In genomic region chr6:136822051-136822378, GRCh38 we compare ENCODE assay signal across 1 cellular context.
TF ChIP-seq lines count a peak whose summit lies in the region.

No MANE protein-coding gene starts in this region.

TF ChIP-seq in K562, 482 proteins besides CTCF, POLR2A, EP300 and RAD21 (continued from another document):
- TF ChIP-seq FOXP1 (CRISPR knock-in tag; IDR thresholded peaks at IDR 0.05) = no peak
- no peak for TF ChIP-seq ZNF444 (CRISPR knock-in tag; IDR thresholded peaks at IDR 0.05)
- no peak for TF ChIP-seq NCOA4 (IDR thresholded peaks at IDR 0.05; ENCODE audit: partially characterized antibody)
- no peak for TF ChIP-seq ZNF592 (IDR thresholded peaks at IDR 0.05)
- no peak for TF ChIP-seq HOMEZ (CRISPR knock-in tag; IDR thresholded peaks at IDR 0.05)
- no peak for TF ChIP-seq RBM39 (optimal IDR thresholded peaks at IDR 0.05; ENCODE audit: low read depth, low read length)
- TF ChIP-seq MTA1 (IDR thresholded peaks at IDR 0.05; ENCODE audit: borderline replicate concordance) = no peak
- no peak for TF ChIP-seq RBM15 (IDR thresholded peaks at IDR 0.05; ENCODE audit: insufficient read depth, low read length)
- TF ChIP-seq ARHGAP35 (IDR thresholded peaks at IDR 0.05; ENCODE audit: partially characterized antibody) = no peak
- TF ChIP-seq POLR2H (tag; IDR thresholded peaks at IDR 0.05; ENCODE audit: low read depth) = no peak
- no peak for TF ChIP-seq ARID4B (CRISPR knock-in tag; IDR thresholded peaks at IDR 0.05)
- TF ChIP-seq, protein P1, sequence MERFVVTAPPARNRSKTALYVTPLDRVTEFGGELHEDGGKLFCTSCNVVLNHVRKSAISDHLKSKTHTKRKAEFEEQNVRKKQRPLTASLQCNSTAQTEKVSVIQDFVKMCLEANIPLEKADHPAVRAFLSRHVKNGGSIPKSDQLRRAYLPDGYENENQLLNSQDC (CRISPR knock-in tag; IDR thresholded peaks at IDR 0.05) = no peak
- TF ChIP-seq ZNF589 (CRISPR knock-in tag; IDR thresholded peaks at IDR 0.05; ENCODE audit: low read depth) = peak; percentile 77; the same call in 1 of the 2 replicates
- TF ChIP-seq TCF15 (CRISPR knock-in tag; IDR thresholded peaks at IDR 0.05) = no peak
- TF ChIP-seq NFE2L1 (tag; IDR thresholded peaks at IDR 0.05; ENCODE audit: borderline replicate concordance, low read depth) = no peak
- peak; percentile 33; the same call in 1 of the 2 replicates for TF ChIP-seq SMARCE1 (IDR thresholded peaks at IDR 0.05)
- TF ChIP-seq CTCFL (IDR thresholded peaks at IDR 0.05; ENCODE audit: borderline replicate concordance, insufficient read depth, low read depth, low read length, poor library complexity, severe bottlenecking) = no peak
- no peak for TF ChIP-seq GABPB1 (CRISPR knock-in tag; IDR thresholded peaks at IDR 0.05)
- no peak for TF ChIP-seq HOXB6 (CRISPR knock-in tag; IDR thresholded peaks at IDR 0.05; ENCODE audit: borderline replicate concordance)
- TF ChIP-seq, protein P2, sequence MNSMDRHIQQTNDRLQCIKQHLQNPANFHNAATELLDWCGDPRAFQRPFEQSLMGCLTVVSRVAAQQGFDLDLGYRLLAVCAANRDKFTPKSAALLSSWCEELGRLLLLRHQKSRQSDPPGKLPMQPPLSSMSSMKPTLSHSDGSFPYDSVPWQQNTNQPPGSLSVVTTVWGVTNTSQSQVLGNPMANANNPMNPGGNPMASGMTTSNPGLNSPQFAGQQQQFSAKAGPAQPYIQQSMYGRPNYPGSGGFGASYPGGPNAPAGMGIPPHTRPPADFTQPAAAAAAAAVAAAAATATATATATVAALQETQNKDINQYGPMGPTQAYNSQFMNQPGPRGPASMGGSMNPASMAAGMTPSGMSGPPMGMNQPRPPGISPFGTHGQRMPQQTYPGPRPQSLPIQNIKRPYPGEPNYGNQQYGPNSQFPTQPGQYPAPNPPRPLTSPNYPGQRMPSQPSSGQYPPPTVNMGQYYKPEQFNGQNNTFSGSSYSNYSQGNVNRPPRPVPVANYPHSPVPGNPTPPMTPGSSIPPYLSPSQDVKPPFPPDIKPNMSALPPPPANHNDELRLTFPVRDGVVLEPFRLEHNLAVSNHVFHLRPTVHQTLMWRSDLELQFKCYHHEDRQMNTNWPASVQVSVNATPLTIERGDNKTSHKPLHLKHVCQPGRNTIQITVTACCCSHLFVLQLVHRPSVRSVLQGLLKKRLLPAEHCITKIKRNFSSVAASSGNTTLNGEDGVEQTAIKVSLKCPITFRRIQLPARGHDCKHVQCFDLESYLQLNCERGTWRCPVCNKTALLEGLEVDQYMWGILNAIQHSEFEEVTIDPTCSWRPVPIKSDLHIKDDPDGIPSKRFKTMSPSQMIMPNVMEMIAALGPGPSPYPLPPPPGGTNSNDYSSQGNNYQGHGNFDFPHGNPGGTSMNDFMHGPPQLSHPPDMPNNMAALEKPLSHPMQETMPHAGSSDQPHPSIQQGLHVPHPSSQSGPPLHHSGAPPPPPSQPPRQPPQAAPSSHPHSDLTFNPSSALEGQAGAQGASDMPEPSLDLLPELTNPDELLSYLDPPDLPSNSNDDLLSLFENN (IDR thresholded peaks at IDR 0.05; ENCODE audit: low read depth in 2 of 2, low read length in 2 of 2) = no peak
- no peak for TF ChIP-seq IRF9 (tag; IDR thresholded peaks at IDR 0.05)
- no peak for TF ChIP-seq RNF2 (IDR thresholded peaks at IDR 0.05)
- TF ChIP-seq RAD51 (IDR thresholded peaks at IDR 0.05; ENCODE audit: borderline replicate concordance, low read depth) = no peak
- peak; percentile 13; the same call in 1 of the 2 replicates for TF ChIP-seq TEAD4 (IDR thresholded peaks at IDR 0.05; ENCODE audit: low read length)
- TF ChIP-seq TEAD4 (CRISPR knock-in tag; IDR thresholded peaks at IDR 0.05; ENCODE audit: borderline replicate concordance) = no peak
- TF ChIP-seq EZH2 (IDR thresholded peaks at IDR 0.05; ENCODE audit: borderline replicate concordance, low read depth, low read length) = no peak
- no peak for TF ChIP-seq RBM14 (IDR thresholded peaks at IDR 0.05; ENCODE audit: borderline replicate concordance, insufficient read depth, low read depth, low read length)
